ENCODE assay signal across 9 cellular contexts in genomic region chr10:124035928-124036558, GRCh38.
DNase-seq lines count a peak whose midpoint lies in the region; ATAC-seq and TF ChIP-seq lines count a peak whose summit lies in the region.
"Had no signal": no experiment of that assay in that cellular context is flagged by ENCODE, and none has a peak within 500 bp of the region (broad histone marks: within the 10 kb centered on the region; RNA-seq: fewer than 3 reads in every experiment).

No MANE protein-coding gene starts in this region.

- H3K4me2 ChIP-seq in KMS-11, result no peak overlapping the region

- H3K79me2 ChIP-seq in KMS-11 (ENCODE audit: insufficient read depth, low read depth), result peaks cover 7% of the 10 kb centered on the region; the same call in 1 of the 2 replicates

- H3K27me3 ChIP-seq in KMS-11 (ENCODE audit: insufficient read depth, low read depth), result no peaks in the 10 kb centered on the region

- H3K4me1 Mint-ChIP-seq in nephron, result peaks cover 53% of the 10 kb centered on the region

- no peaks in the 10 kb centered on the region for H3K9me3 Mint-ChIP-seq in nephron

- ATAC-seq in GM21723 (IDR thresholded peaks at IDR 0.05; ENCODE audit: unreplicated experiment), result peak; percentile 100

- H3K4me3 ChIP-seq in KMS-11 (IDR thresholded peaks at IDR 0.05; ENCODE audit: insufficient read depth, low read depth, low read length), result no peak overlapping the region

- H2AFZ ChIP-seq in KMS-11 (ENCODE audit: low read depth), result no peak overlapping the region

- no peak overlapping the region for H3K9ac ChIP-seq in KMS-11

- H3K27ac ChIP-seq in KMS-11, result peak overlapping the region; percentile 15; the same call in 1 of the 2 replicates
- H3K27ac ChIP-seq: 22Rv1 had no signal

- H3K27ac Mint-ChIP-seq in nephron, result peak overlapping the region in 2 of 3 experiments; percentile 46 to 58

- no peak for TF ChIP-seq POLR2A in erythroblast (IDR thresholded peaks at IDR 0.05; ENCODE audit: low read length)

- peaks cover 53% of the 10 kb centered on the region for H3K4me1 ChIP-seq in KMS-11 (ENCODE audit: low read depth, poor library complexity, severe bottlenecking)

- peaks cover 12% of the 10 kb centered on the region for H3K36me3 Mint-ChIP-seq in nephron (ENCODE audit: low read depth)

- H3K4me3 Mint-ChIP-seq in nephron, result peak overlapping the region in 1 of 3 experiments; percentile 50

- DNase-seq in DMS53 (lab: John Stamatoyannopoulos, UW) (peak; percentile 21), DMS53 treated with DMSO at 0.1 percent for 48 hours (lab: John Stamatoyannopoulos, UW; ENCODE audit: unreplicated experiment) (no peak), erythroblast (lab: John Stamatoyannopoulos, UW) (no peak), midbrain (lab: John Stamatoyannopoulos, UW) (no peak)
- peak; percentile 39 to 53 for DNase-seq in activated T-cell treated with anti-CD3 and anti-CD28 coated beads, Interleukin-2, amount 50 U/mL, for 48 hours

- peaks cover 10% of the 10 kb centered on the region; the same call in 1 of the 2 replicates for H3K36me3 ChIP-seq in KMS-11 (ENCODE audit: insufficient read depth)

- TF ChIP-seq CTCF in KMS-11 (conservative IDR thresholded peaks at IDR 0.05; ENCODE audit: low read depth, low read length) (no peak), nephron (IDR thresholded peaks at IDR 0.05; ENCODE audit: unreplicated experiment in 3 of 3) (no peak)

- H3K27me3 Mint-ChIP-seq in nephron (ENCODE audit: low read depth), result peaks cover 12% of the 10 kb centered on the region

- H4K20me1 ChIP-seq in KMS-11 (ENCODE audit: insufficient read depth), result no peaks in the 10 kb centered on the region

Comparison
In these comparisons a context has a peak if more than half of its experiments do, and no peak if none do; other contexts are left out.
1. DNase-seq: peak in DMS53 (single experiment) and activated T-cell treated with anti-CD3 and anti-CD28 coated beads, Interleukin-2, amount 50 U/mL, for 48 hours (2 of 2); none in DMS53 treated with DMSO at 0.1 percent for 48 hours (single experiment), erythroblast (0 of 2) and midbrain (single experiment).